8 cellular contexts compared by ENCODE assay signal in the genomic region with DNA sequence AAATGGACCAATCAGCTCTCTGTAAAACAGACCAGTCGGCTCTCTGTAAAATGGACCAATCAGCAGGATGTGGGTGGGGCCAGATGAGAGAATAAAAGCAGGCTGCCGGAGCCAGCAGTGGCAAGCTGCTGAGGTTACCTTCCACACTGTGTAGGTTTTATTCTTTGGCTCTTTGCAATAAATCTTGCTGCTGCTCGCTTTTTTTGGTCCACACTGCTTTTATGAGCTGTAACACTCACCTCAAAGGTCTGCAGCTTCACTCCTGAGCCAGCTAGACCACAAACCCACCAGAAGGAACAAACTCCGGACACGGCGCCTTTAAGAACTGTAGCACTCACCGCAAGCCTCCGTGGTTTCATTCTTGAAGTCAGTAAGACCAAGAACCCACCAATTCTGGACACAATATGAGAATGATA.
DNase-seq lines count a peak whose midpoint lies in the region; ATAC-seq, FAIRE-seq and TF ChIP-seq lines count a peak whose summit lies in the region.
"Not testable (repeated sequence)": the region's sequence is repeated elsewhere in the genome, so short reads cannot be mapped to it uniquely, and the experiment has no call there.

No MANE protein-coding gene starts in this region.

- intact Hi-C loops in psoas muscle (cut with DNase I) = not testable (repeated sequence)

- peak; percentile 61; the same call in 1 of the 2 replicates for TF ChIP-seq POLR2A in GM12891 (IDR thresholded peaks at IDR 0.05; ENCODE audit: low read depth, low read length)
- TF ChIP-seq POLR2A in Peyer's patch (IDR thresholded peaks at IDR 0.05) = peak in 1 of 2 donors; percentile 16

- POLR2A ChIA-PET in activated naive CD8-positive, alpha-beta T cell treated with anti-CD3 and anti-CD28 coated beads, Interleukin-2, amount 10 ng/mL, durations not matched to agents 7 days and 5 days (lab: Charles Lee) = interaction anchor here (0.7 to 2.4 kb wide), 6 partner anchors 11 to 185 kb away, joined by 3 to 13 read pairs (median 6); partner anchors contain the start of gene PCF11

- H3K27ac Mint-ChIP-seq in activated naive CD8-positive, alpha-beta T cell treated with anti-CD3 and anti-CD28 coated beads, Interleukin-2, amount 10 ng/mL, durations not matched to agents 7 days and 5 days = peak overlapping the region; percentile 81
- peak overlapping the region; percentile 24 to 28 for H3K27ac Mint-ChIP-seq in stimulated activated naive CD8-positive, alpha-beta T cell treated with anti-CD3 and anti-CD28 coated beads, Interleukin-15, amount 100 ng/mL, for 72 hours

- H3K4me1 ChIP-seq in Peyer's patch, psoas muscle: not testable (repeated sequence)

- not testable (repeated sequence) for H3K27me3 ChIP-seq in Peyer's patch; psoas muscle (ENCODE audit: insufficient read depth in 3 of 3, low read length in 2 of 3)

- not testable (repeated sequence) for H3K9me3 ChIP-seq in Peyer's patch, psoas muscle

- 52 to 60% (median 56%) methylated on average over 8 of the region's 8 CpGs for WGBS in psoas muscle, 3 donors

- peak overlapping the region; percentile 83 for H3K4me3 Mint-ChIP-seq in activated naive CD8-positive, alpha-beta T cell treated with anti-CD3 and anti-CD28 coated beads, Interleukin-2, amount 10 ng/mL, durations not matched to agents 7 days and 5 days
- peak overlapping the region; percentile 70 to 78 for H3K4me3 Mint-ChIP-seq in stimulated activated naive CD8-positive, alpha-beta T cell treated with anti-CD3 and anti-CD28 coated beads, Interleukin-15, amount 100 ng/mL, for 72 hours

- H3K4me3 ChIP-seq in Peyer's patch = peak overlapping the region in 3 of 4 donors; percentile 14 to 24 (median 17)
- H3K4me3 ChIP-seq in psoas muscle = peak overlapping the region; percentile 12

- DNase-seq in GM12891 (ENCODE audit: insufficient read length, low spot score); psoas muscle: not testable (repeated sequence)
- peak in 2 of 3 donors; percentile 79 to 85 for DNase-seq in Peyer's patch
- DNase-seq in activated CD8-positive, alpha-beta memory T cell treated with anti-CD3 and anti-CD28 coated beads, Interleukin-2, amount 50 U/mL, for 4 hours = peak; percentile 31
- peak; percentile 49 for DNase-seq in activated naive CD8-positive, alpha-beta T cell treated with anti-CD3 and anti-CD28 coated beads, Interleukin-2, amount 10 ng/mL, durations not matched to agents 7 days and 5 days
- DNase-seq in stimulated activated naive CD8-positive, alpha-beta T cell treated with anti-CD3 and anti-CD28 coated beads, Interleukin-15, amount 100 ng/mL, for 72 hours = peak; percentile 61 to 74

- ATAC-seq in GM19438 (IDR thresholded peaks at IDR 0.05; ENCODE audit: low read depth, unreplicated experiment) (peak; percentile 67), HG03280 (IDR thresholded peaks at IDR 0.05; ENCODE audit: unreplicated experiment) (peak; percentile 37), psoas muscle (peak in 1 of 4 donors; percentile 30)
- ATAC-seq in activated naive CD8-positive, alpha-beta T cell treated with anti-CD3 and anti-CD28 coated beads, Interleukin-2, amount 10 ng/mL, durations not matched to agents 7 days and 5 days (ENCODE audit: low read depth) = peak; percentile 61
- peak; percentile 74 for ATAC-seq in stimulated activated naive CD8-positive, alpha-beta T cell treated with anti-CD3 and anti-CD28 coated beads, Interleukin-15, amount 100 ng/mL, for 72 hours

- H3K36me3 ChIP-seq in Peyer's patch; psoas muscle (ENCODE audit: insufficient read depth in 1 of 2, low read depth in 1 of 2): not testable (repeated sequence)

- peaks cover 19% of the 10 kb centered on the region for H3K4me1 Mint-ChIP-seq in activated naive CD8-positive, alpha-beta T cell treated with anti-CD3 and anti-CD28 coated beads, Interleukin-2, amount 10 ng/mL, durations not matched to agents 7 days and 5 days
- peaks cover 57% of the 10 kb centered on the region for H3K4me1 Mint-ChIP-seq in stimulated activated naive CD8-positive, alpha-beta T cell treated with anti-CD3 and anti-CD28 coated beads, Interleukin-15, amount 100 ng/mL, for 72 hours

- not testable (repeated sequence) for TF ChIP-seq CTCF in Peyer's patch (IDR thresholded peaks at IDR 0.05); psoas muscle (IDR thresholded peaks at IDR 0.05)

- H3K9me3 Mint-ChIP-seq in activated naive CD8-positive, alpha-beta T cell treated with anti-CD3 and anti-CD28 coated beads, Interleukin-2, amount 10 ng/mL, durations not matched to agents 7 days and 5 days = not testable (repeated sequence)
- peaks cover 11 to 12% of the 10 kb centered on the region in 2 donors for H3K9me3 Mint-ChIP-seq in stimulated activated naive CD8-positive, alpha-beta T cell treated with anti-CD3 and anti-CD28 coated beads, Interleukin-15, amount 100 ng/mL, for 72 hours

- peaks cover 16% of the 10 kb centered on the region for H3K36me3 Mint-ChIP-seq in activated naive CD8-positive, alpha-beta T cell treated with anti-CD3 and anti-CD28 coated beads, Interleukin-2, amount 10 ng/mL, durations not matched to agents 7 days and 5 days

- peak; percentile 13 for FAIRE-seq in GM12891 (lab: Jason Lieb, UNC)

- peak overlapping the region in 1 of 4 donors; percentile 72 for H3K27ac ChIP-seq in Peyer's patch
- not testable (repeated sequence) for H3K27ac ChIP-seq in psoas muscle

- not testable (repeated sequence) for H3K27me3 Mint-ChIP-seq in activated naive CD8-positive, alpha-beta T cell treated with anti-CD3 and anti-CD28 coated beads, Interleukin-2, amount 10 ng/mL, durations not matched to agents 7 days and 5 days; stimulated activated naive CD8-positive, alpha-beta T cell treated with anti-CD3 and anti-CD28 coated beads, Interleukin-15, amount 100 ng/mL, for 72 hours

TF ChIP-seq in GM12891, 5 proteins besides CTCF, POLR2A, EP300 and RAD21:
- TF ChIP-seq POLR2AphosphoS5 (IDR thresholded peaks at IDR 0.05; ENCODE audit: low read depth, low read length) = peak; percentile 56; the same call in 1 of the 2 replicates
- peak; percentile 22; the same call in 1 of the 2 replicates for TF ChIP-seq TAF1 (IDR thresholded peaks at IDR 0.05; ENCODE audit: low read depth, low read length)
